In the genomic region with DNA sequence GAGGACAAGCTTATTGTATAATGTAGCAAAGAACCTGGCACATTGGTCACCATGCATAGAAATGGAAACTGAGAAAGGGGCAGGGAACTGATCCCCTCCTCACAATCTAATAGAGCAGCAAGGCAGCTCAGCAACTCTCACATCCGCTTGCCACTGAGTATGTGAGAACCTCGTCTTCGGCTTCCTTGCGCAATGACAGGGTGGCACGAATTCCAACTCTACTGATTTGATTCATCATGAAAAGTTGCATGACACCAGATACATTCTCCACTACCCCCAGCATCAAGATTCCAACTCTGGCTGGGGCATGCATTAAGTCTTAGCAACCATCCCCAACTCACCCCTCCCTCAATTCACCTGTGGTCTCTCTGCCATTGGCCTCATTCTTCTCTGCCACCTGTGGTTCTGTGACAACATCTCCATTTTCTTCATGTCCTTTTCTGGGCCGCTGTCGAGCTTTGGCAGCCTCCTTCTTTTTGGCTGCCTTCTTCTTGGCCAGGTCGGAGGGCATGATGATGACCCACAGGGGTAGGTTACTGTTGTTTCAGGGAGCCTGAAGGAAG, we compare ENCODE assay signal across 1 cellular context.
TF ChIP-seq lines count a peak whose summit lies in the region.

No MANE protein-coding gene starts in this region.

TF ChIP-seq in endothelial cell of umbilical vein, 7 proteins besides CTCF, POLR2A, EP300 and RAD21:
- TF ChIP-seq FOS (IDR thresholded peaks at IDR 0.05; ENCODE audit: borderline replicate concordance, insufficient read depth, low read length), result no peak
- TF ChIP-seq GATA2 (IDR thresholded peaks at IDR 0.05; ENCODE audit: insufficient read depth, insufficient read length, low read depth, low read length), result no peak
- TF ChIP-seq POLR2AphosphoS5 (IDR thresholded peaks at IDR 0.05; ENCODE audit: insufficient read depth, low read depth, low read length), result no peak
- TF ChIP-seq JUN (IDR thresholded peaks at IDR 0.05; ENCODE audit: borderline replicate concordance, insufficient read depth, insufficient read length, low read depth), result no peak
- no peak for TF ChIP-seq EZH2 (IDR thresholded peaks at IDR 0.05; ENCODE audit: borderline replicate concordance, low read depth, low read length, severe bottlenecking)
- no peak for TF ChIP-seq MYC (IDR thresholded peaks at IDR 0.05; ENCODE audit: low read depth, low read length)
- TF ChIP-seq, protein P1, sequence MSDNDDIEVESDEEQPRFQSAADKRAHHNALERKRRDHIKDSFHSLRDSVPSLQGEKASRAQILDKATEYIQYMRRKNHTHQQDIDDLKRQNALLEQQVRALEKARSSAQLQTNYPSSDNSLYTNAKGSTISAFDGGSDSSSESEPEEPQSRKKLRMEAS (IDR thresholded peaks at IDR 0.05; ENCODE audit: insufficient read depth, insufficient read length), result no peak
TF ChIP-seq in endothelial cell of umbilical vein: peak in this region for 0.
